Comparison of ENCODE assay signal across 8 cellular contexts in genomic region chr15:88454867-88455810, GRCh38. TPM values are rescaled to one million over a fixed set of nuclear protein-coding genes. Genes with fewer than 3 reads are reported as not detected.
A peak's percentile ranks its signal among the peaks of the same experiment; 100 is the strongest.
DNase-seq lines count a peak whose midpoint lies in the region; ATAC-seq, FAIRE-seq and TF ChIP-seq lines count a peak whose summit lies in the region.

No MANE protein-coding gene starts in this region.

- FAIRE-seq in A549 (lab: Jason Lieb, UNC) (peak; percentile 95), islet of Langerhans (lab: Jason Lieb, UNC) (peak; percentile 13)

- peaks cover 16% of the 10 kb centered on the region for H3K36me3 Mint-ChIP-seq in MCF 10A (ENCODE audit: insufficient read depth, unreplicated experiment)

- POLR2A ChIA-PET in A549 (lab: Yijun Ruan, JAX) (interaction anchor here (3.1 kb wide), 1 partner anchor 12 kb away, joined by 29 read pairs; the partner anchor contains the start of genes MRPL46 and MRPS11), MCF 10A (lab: Yijun Ruan, JAX) (interaction anchor here (0.7 to 0.9 kb wide), 2 partner anchors 9 to 11 kb away, joined by 3 to 4 read pairs; no protein-coding TSS in a partner anchor)

- no peak for TF ChIP-seq POLR2A in A549 (IDR thresholded peaks at IDR 0.05; ENCODE audit: low read length)

- peak; percentile 83 for TF ChIP-seq CTCF in A549 (IDR thresholded peaks at IDR 0.05)
- TF ChIP-seq CTCF in GM13976 (IDR thresholded peaks at IDR 0.05; ENCODE audit: borderline replicate concordance, control extremely low read depth, extremely low read depth, insufficient read depth, missing control alignments) = peak; percentile 52
- TF ChIP-seq CTCF in MCF 10A (IDR thresholded peaks at IDR 0.05; ENCODE audit: unreplicated experiment) = peak; percentile 58

- H3K4me1 ChIP-seq in A549 = peaks cover 10% of the 10 kb centered on the region

- no peaks in the 10 kb centered on the region for H3K27me3 Mint-ChIP-seq in MCF 10A (ENCODE audit: insufficient read depth, unreplicated experiment)

- no TSS peak for BruUV-seq in MCF 10A (replicated peaks; lab: Mats Ljungman, UMichigan)

- CTCF ChIA-PET in A549 (lab: Yijun Ruan, JAX) (interaction anchor here (0.6 to 12.9 kb wide), 28 partner anchors 8 to 1831 kb away, joined by 3 to 201 read pairs (median 4); partner anchors contain the start of genes MRPL46, MRPS11 and NTRK3), MCF 10A (lab: Yijun Ruan, JAX) (interaction anchor here (0.5 to 4.3 kb wide), 19 partner anchors 9 to 1831 kb away, joined by 3 to 40 read pairs (median 3); partner anchors contain the start of genes MRPL46 and MRPS11)

- H3K9me3 Mint-ChIP-seq in MCF 10A (ENCODE audit: unreplicated experiment) = no peaks in the 10 kb centered on the region

- H3K27ac Mint-ChIP-seq in MCF 10A (ENCODE audit: low read depth, unreplicated experiment) = no peak overlapping the region

- DNase-seq in A549 (ENCODE audit: low read depth in 1 of 2, low spot score in 1 of 2) = peak; percentile 78 to 84
- DNase-seq in GM13976 (ENCODE audit: low spot score) = peak; percentile 46
- peak; percentile 72 for DNase-seq in MV-4-11 (lab: John Stamatoyannopoulos, UW)
- DNase-seq in SK-N-DZ (ENCODE audit: low spot score) = peak; percentile 92
- peak; percentile 73 for DNase-seq in MCF 10A (ENCODE audit: unreplicated experiment)
- peak; percentile 18 to 40 for DNase-seq in stimulated activated CD4-positive, alpha-beta T cell treated with anti-CD3 and anti-CD28 coated beads, Interleukin-2, amount 100 ng/mL, for 48 hours

- H3K9me3 ChIP-seq in A549 = no peaks in the 10 kb centered on the region

- H3K4me3 Mint-ChIP-seq in MCF 10A (ENCODE audit: unreplicated experiment) = no peak overlapping the region

- H3K4me1 Mint-ChIP-seq in MCF 10A (ENCODE audit: insufficient read depth, unreplicated experiment) = peaks cover 1% of the 10 kb centered on the region

- in situ Hi-C loops in GM13976 (cut with MboI; ENCODE audit: low sequenced_read_pairs, unreplicated experiment) = no loop called here

- peak overlapping the region; percentile 33 for H3K4me2 ChIP-seq in A549

- intact Hi-C loops in MCF 10A (cut with micrococcal nuclease) = loop anchor here (5.0 to 10.0 kb wide), 3 partner anchors 1413 to 1830 kb away; no protein-coding TSS in a partner anchor

- TF ChIP-seq RAD21 in A549 (conservative IDR thresholded peaks at IDR 0.05 in 1 of 2, IDR thresholded peaks at IDR 0.05 in 1 of 2) = peak; percentile 86 to 88

- H3K27ac ChIP-seq in A549 = peak overlapping the region; percentile 14 to 61; a peak in 3 of 6 replicates

- no peak overlapping the region for H3K4me3 ChIP-seq in A549

- ATAC-seq in A549 (peak; percentile 90 to 96), HG02642 (IDR thresholded peaks at IDR 0.05; ENCODE audit: poor library complexity, unreplicated experiment) (peak; percentile 94)

- WGBS in A549 (ENCODE audit: missing lambda C conversion rate) = 19% methylated on average over 8 of the region's 9 CpGs

- TF ChIP-seq EP300 in A549 (IDR thresholded peaks at IDR 0.05) = no peak

TF ChIP-seq in A549, 52 proteins besides CTCF, POLR2A, EP300 and RAD21:
- TF ChIP-seq SMC3 (IDR thresholded peaks at IDR 0.05) (peak; percentile 86), ELK1 (IDR thresholded peaks at IDR 0.05; ENCODE audit: low read depth, low read length) (no peak)
TF ChIP-seq in A549: peak in this region for 1.

RNA-seq across cellular contexts. Expression of gene MRPL46, which starts 12.0 kb away (rescaled TPM):
- polyA plus RNA-seq in A549 (2011; rRNA removed) (66.9 and 76.1 TPM in 2 replicates), A549 (2017; fragmentation: RNase III; extraction: RNeasy Plus Mini Kit Qiagen cat#74134 plus additional on column Dnase treatment) (54.9 to 61.1 TPM (median 57.7 TPM) in 3 replicates)
- 72.2 and 72.9 TPM in 2 replicates for polyA plus RNA-seq in A549 (2012; cell fraction: cytosol; rRNA removed)
- polyA plus RNA-seq in A549 (2012; cell fraction: nucleus; rRNA removed) = 31.9 and 40.3 TPM in 2 replicates
- polyA minus RNA-seq in A549 (2011; rRNA and poly(A)+ RNA removed) = 16.9 and 17.0 TPM in 2 replicates
- polyA plus RNA-seq in SK-N-DZ (2014; cell fraction: cytosol; rRNA removed) = 47.1 and 49.0 TPM in 2 replicates
- 51.0 and 52.9 TPM in 2 replicates for polyA plus RNA-seq in SK-N-DZ (2014; cell fraction: nucleus; rRNA removed)
- 15.4 and 23.2 TPM in 2 replicates for total RNA-seq in MCF 10A (2022)

RNA-seq across cellular contexts. Expression of gene MRPS11, which starts 12.4 kb away (rescaled TPM):
- polyA plus RNA-seq in A549 (2011; rRNA removed) = 99.0 and 102 TPM in 2 replicates
- polyA plus RNA-seq in A549 (2012; cell fraction: cytosol; rRNA removed) = 210 and 263 TPM in 2 replicates
- polyA plus RNA-seq in A549 (2012; cell fraction: nucleus; rRNA removed) = 94.1 and 111 TPM in 2 replicates
- polyA plus RNA-seq in A549 (2017; fragmentation: RNase III; extraction: RNeasy Plus Mini Kit Qiagen cat#74134 plus additional on column Dnase treatment) = 122 to 129 TPM (median 123 TPM) in 3 replicates
- polyA minus RNA-seq in A549 (2011; rRNA and poly(A)+ RNA removed) = 35.6 and 44.3 TPM in 2 replicates
- polyA plus RNA-seq in SK-N-DZ (2014; cell fraction: cytosol; rRNA removed) = 66.0 and 140 TPM in 2 replicates
- 38.8 and 55.1 TPM in 2 replicates for polyA plus RNA-seq in SK-N-DZ (2014; cell fraction: nucleus; rRNA removed)
- 63.9 and 64.5 TPM in 2 replicates for total RNA-seq in MCF 10A (2022)

Comparison
In these comparisons a context has a peak if more than half of its experiments do, and no peak if none do; other contexts are left out.
1. DNase-seq: peak in every context shown above with its lines; median percentile 92 in SK-N-DZ; 81 in A549; 73 in MCF 10A; 72 in MV-4-11; 46 in GM13976; 29 in stimulated activated CD4-positive, alpha-beta T cell treated with anti-CD3 and anti-CD28 coated beads, Interleukin-2, amount 100 ng/mL, for 48 hours.